Comparison of ENCODE assay signal across 8 cellular contexts in genomic region chr3:152281032-152281713, GRCh38. TPM values are rescaled to one million over a fixed set of nuclear protein-coding genes. Genes with fewer than 3 reads are reported as not detected.
DNase-seq lines count a peak whose midpoint lies in the region; ATAC-seq lines count a peak whose summit lies in the region.

No MANE protein-coding gene starts in this region.

- no peak overlapping the region for H3K4me3 Mint-ChIP-seq in stimulated activated memory B cell treated with anti-CD40 and anti-IgM and Interleukin-4, amounts not matched to agents 10 μg/mL and 1 μg/mL and 100 μg/mL, for 72 hours

- H3K36me3 Mint-ChIP-seq in stimulated activated memory B cell treated with anti-CD40 and anti-IgM and Interleukin-4, amounts not matched to agents 10 μg/mL and 1 μg/mL and 100 μg/mL, for 72 hours: peaks cover 22% of the 10 kb centered on the region

- no peaks in the 10 kb centered on the region for H3K9me3 Mint-ChIP-seq in stimulated activated memory B cell treated with anti-CD40 and anti-IgM and Interleukin-4, amounts not matched to agents 10 μg/mL and 1 μg/mL and 100 μg/mL, for 72 hours

- H3K27ac Mint-ChIP-seq in stimulated activated memory B cell treated with anti-CD40 and anti-IgM and Interleukin-4, amounts not matched to agents 10 μg/mL and 1 μg/mL and 100 μg/mL, for 72 hours: peak overlapping the region; percentile 1

- DNase-seq in NCI-H82 (lab: John Stamatoyannopoulos, UW): peak; percentile 30
- DNase-seq in NCI-H82 treated with DMSO at 0.1 percent for 48 hours (lab: John Stamatoyannopoulos, UW; ENCODE audit: unreplicated experiment): no peak
- peak; percentile 51 for DNase-seq in amniotic epithelial cell (ENCODE audit: low read depth)
- no peak for DNase-seq in SW480 (ENCODE audit: low spot score)
- DNase-seq in mesenteric fat pad (ENCODE audit: low spot score): no peak
- DNase-seq in SIG-M5 treated with dmso at 0.1 percent for 504 hours (lab: John Stamatoyannopoulos, UW; ENCODE audit: unreplicated experiment): no peak

- no peaks in the 10 kb centered on the region for H3K27me3 Mint-ChIP-seq in stimulated activated memory B cell treated with anti-CD40 and anti-IgM and Interleukin-4, amounts not matched to agents 10 μg/mL and 1 μg/mL and 100 μg/mL, for 72 hours

- peak; percentile 69 for ATAC-seq in HG03064 (IDR thresholded peaks at IDR 0.05; ENCODE audit: low read depth, unreplicated experiment)
- no peak for ATAC-seq in stimulated activated memory B cell treated with anti-CD40 and anti-IgM and Interleukin-4, amounts not matched to agents 10 μg/mL and 1 μg/mL and 100 μg/mL, for 72 hours

- peaks cover 86% of the 10 kb centered on the region for H3K4me1 Mint-ChIP-seq in stimulated activated memory B cell treated with anti-CD40 and anti-IgM and Interleukin-4, amounts not matched to agents 10 μg/mL and 1 μg/mL and 100 μg/mL, for 72 hours

RNA-seq across cellular contexts. Expression of gene MBNL1, which starts 12.4 kb away (rescaled TPM):
- total RNA-seq in mesenteric fat pad: 284 TPM

Comparison
In these comparisons a context has a peak if more than half of its experiments do, and no peak if none do; other contexts are left out.
1. DNase-seq: peak in NCI-H82 (single experiment) and amniotic epithelial cell (single experiment); none in NCI-H82 treated with DMSO at 0.1 percent for 48 hours (single experiment), SW480 (single experiment), mesenteric fat pad (single experiment) and SIG-M5 treated with dmso at 0.1 percent for 504 hours (single experiment).